ENCODE assay signal across 24 cellular contexts in the genomic region with DNA sequence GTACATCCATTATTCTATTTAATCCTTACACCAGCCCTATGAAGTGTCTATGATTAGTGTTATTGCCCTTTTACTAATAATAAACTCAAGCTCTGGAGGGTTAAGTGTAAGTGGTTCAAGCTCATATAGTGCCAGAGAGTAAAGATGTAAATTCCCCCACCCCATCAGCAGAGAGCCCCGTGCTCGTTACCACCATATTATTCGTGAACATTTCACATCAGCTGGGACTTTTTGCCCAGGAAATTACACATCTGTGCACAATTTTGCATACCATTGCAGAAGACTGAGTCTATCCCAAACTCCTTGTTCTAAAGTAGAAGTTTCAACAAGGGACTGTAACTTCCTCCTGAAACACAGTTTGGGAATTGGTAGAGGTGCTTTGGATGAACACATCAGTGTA.
"Had no signal": no experiment of that assay in that cellular context is flagged by ENCODE, and none has a peak within 500 bp of the region (broad histone marks: within the 10 kb centered on the region; RNA-seq: fewer than 3 reads in every experiment).

No MANE protein-coding gene starts in this region.

- H3K4me3 ChIP-seq: dorsolateral prefrontal cortex, hepatocyte, left ventricle myocardium inferior, lower lobe of right lung, psoas muscle, spleen, tibial artery, upper lobe of left lung, vagina had no signal

- H3K9me3 Mint-ChIP-seq: naive thymus-derived CD4-positive, alpha-beta T cell; stimulated activated memory B cell treated with anti-CD40 and anti-IgM and Interleukin-4, amounts not matched to agents 10 μg/mL and 1 μg/mL and 100 μg/mL, for 72 hours; stimulated activated naive CD8-positive, alpha-beta T cell treated with anti-CD3 and anti-CD28 coated beads, Interleukin-15, Interleukin-2, amounts not matched to agents 100 ng/mL and 50 ng/mL, for 24 hours had no signal

- ATAC-seq: left cardiac atrium; lower lobe of right lung; naive thymus-derived CD4-positive, alpha-beta T cell; psoas muscle; sciatic nerve; stimulated activated memory B cell treated with anti-CD40 and anti-IgM and Interleukin-4, amounts not matched to agents 10 μg/mL and 1 μg/mL and 100 μg/mL, for 72 hours had no signal

- H3K27ac ChIP-seq: dorsolateral prefrontal cortex, hepatocyte, left ventricle myocardium inferior, lower lobe of right lung, psoas muscle, spleen, tibial artery, upper lobe of left lung, vagina had no signal

- H3K79me2 ChIP-seq: hepatocyte had no signal

- H3K4me2 ChIP-seq: hepatocyte had no signal

- H3K36me3 ChIP-seq: left ventricle myocardium inferior, lower lobe of right lung, spleen, tibial artery, upper lobe of left lung, vagina had no signal

- FAIRE-seq: kidney had no signal

- H2AFZ ChIP-seq: hepatocyte had no signal

- H3K4me3 Mint-ChIP-seq: nephron progenitor cell; stimulated activated memory B cell treated with anti-CD40 and anti-IgM and Interleukin-4, amounts not matched to agents 10 μg/mL and 1 μg/mL and 100 μg/mL, for 72 hours; stimulated activated naive CD8-positive, alpha-beta T cell treated with anti-CD3 and anti-CD28 coated beads, Interleukin-15, Interleukin-2, amounts not matched to agents 100 ng/mL and 50 ng/mL, for 24 hours had no signal

- H3K4me1 ChIP-seq: left ventricle myocardium inferior, psoas muscle, tibial artery, vagina had no signal

- H3K27ac Mint-ChIP-seq: nephron progenitor cell; stimulated activated naive CD8-positive, alpha-beta T cell treated with anti-CD3 and anti-CD28 coated beads, Interleukin-15, Interleukin-2, amounts not matched to agents 100 ng/mL and 50 ng/mL, for 24 hours had no signal

- DNase-seq: dorsolateral prefrontal cortex; effector CD8-positive, alpha-beta T cell; foreskin melanocyte; head of caudate nucleus; kidney; left cardiac atrium; left ventricle myocardium inferior; lower lobe of right lung; mesendoderm; naive thymus-derived CD4-positive, alpha-beta T cell; nephron progenitor cell; psoas muscle; retina; spleen; stimulated activated CD4-positive, alpha-beta T cell treated with anti-CD3 and anti-CD28 coated beads, Interleukin-15, amount 100 ng/mL, for 24 hours; stimulated activated CD4-positive, alpha-beta T cell treated with anti-CD3 and anti-CD28 coated beads, Interleukin-1b, Interleukin-23, amount 100 ng/mL, for 48 hours; stimulated activated CD4-positive, alpha-beta T cell treated with anti-CD3 and anti-CD28 coated beads, Interleukin-4, amount 100 ng/mL, for 24 hours; tibial artery; upper lobe of left lung had no signal

- H3K36me3 Mint-ChIP-seq: stimulated activated memory B cell treated with anti-CD40 and anti-IgM and Interleukin-4, amounts not matched to agents 10 μg/mL and 1 μg/mL and 100 μg/mL, for 72 hours had no signal

- H3K27me3 ChIP-seq: dorsolateral prefrontal cortex, hepatocyte, spleen, tibial artery, upper lobe of left lung, vagina had no signal

- H3K27me3 Mint-ChIP-seq: naive thymus-derived CD4-positive, alpha-beta T cell; stimulated activated memory B cell treated with anti-CD40 and anti-IgM and Interleukin-4, amounts not matched to agents 10 μg/mL and 1 μg/mL and 100 μg/mL, for 72 hours; stimulated activated naive CD8-positive, alpha-beta T cell treated with anti-CD3 and anti-CD28 coated beads, Interleukin-15, Interleukin-2, amounts not matched to agents 100 ng/mL and 50 ng/mL, for 24 hours had no signal

- H3K9me3 ChIP-seq: left ventricle myocardium inferior, lower lobe of right lung, psoas muscle, spleen, tibial artery, upper lobe of left lung, vagina had no signal
